ENCODE assay signal across 16 cellular contexts in the genomic region with DNA sequence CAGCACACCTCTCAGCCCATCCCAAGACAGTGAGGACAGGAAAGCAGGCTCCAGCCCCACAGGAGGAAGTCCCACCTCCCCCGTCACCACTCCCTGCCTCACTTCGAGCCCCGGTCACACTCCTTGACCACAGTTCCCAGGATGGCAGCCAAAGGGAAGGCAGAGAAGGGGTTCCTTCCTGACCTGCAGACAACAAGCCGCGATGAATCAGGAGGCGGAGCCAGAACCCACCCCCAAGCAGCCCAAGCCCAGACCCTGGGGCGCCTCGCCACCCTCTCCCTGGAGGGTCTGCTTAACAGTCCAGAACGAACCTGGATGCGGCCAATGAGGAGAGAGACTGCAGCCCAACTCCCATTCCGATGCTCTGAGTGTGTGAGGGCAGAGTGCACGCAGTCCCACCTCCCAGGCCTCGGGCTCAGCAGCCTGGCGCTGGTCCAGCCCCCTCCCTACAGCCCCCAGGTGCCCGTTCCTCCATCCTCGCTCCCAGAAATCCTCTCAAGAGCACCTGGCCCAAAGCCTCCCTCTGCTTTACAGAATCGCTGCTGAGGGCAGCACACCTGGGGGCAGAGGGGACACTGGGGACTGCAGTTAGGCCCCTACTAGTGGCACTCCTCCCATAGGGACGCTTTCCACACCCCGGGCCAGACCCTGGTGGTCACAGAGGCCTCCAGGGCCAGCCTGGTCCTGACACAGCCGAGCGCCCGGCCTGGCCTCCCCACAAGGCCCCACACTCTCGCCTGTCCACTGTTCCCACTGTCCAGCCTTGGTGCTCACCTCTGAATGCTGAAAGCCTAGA.
DNase-seq lines count a peak whose midpoint lies in the region; ATAC-seq and TF ChIP-seq lines count a peak whose summit lies in the region.
"Had no signal": no experiment of that assay in that cellular context is flagged by ENCODE, and none has a peak within 500 bp of the region (broad histone marks: within the 10 kb centered on the region; RNA-seq: fewer than 3 reads in every experiment).

No MANE protein-coding gene starts in this region.

- TF ChIP-seq CTCF in chondrocyte (IDR thresholded peaks at IDR 0.05), result no peak

- H3K4me2 ChIP-seq in mesenchymal stem cell (ENCODE audit: low read length, poor library complexity, severe bottlenecking), result no peak overlapping the region
- H3K4me2 ChIP-seq: PC-9 had no signal

- no peak overlapping the region for H3K27ac Mint-ChIP-seq in chondrocyte (ENCODE audit: unreplicated experiment)
- H3K27ac Mint-ChIP-seq: activated CD4-positive, alpha-beta T cell treated with anti-CD3 and anti-CD28 coated beads for 36 hours had no signal

- H3K9me3 ChIP-seq in mesenchymal stem cell (ENCODE audit: control insufficient read depth, low read length), result peaks cover 2% of the 10 kb centered on the region

- H3K36me3 Mint-ChIP-seq in chondrocyte (ENCODE audit: low read depth), result peaks cover 8% of the 10 kb centered on the region

- no peak overlapping the region for H3K9ac ChIP-seq in mesenchymal stem cell (ENCODE audit: low read length)
- H3K9ac ChIP-seq: GM23248 had no signal

- H3K14ac ChIP-seq in mesenchymal stem cell (ENCODE audit: low read length in 2 of 2), result no peak overlapping the region

- peaks cover 15% of the 10 kb centered on the region for H3K4me1 Mint-ChIP-seq in chondrocyte (ENCODE audit: low read depth)

- H3K4ac ChIP-seq in mesenchymal stem cell (ENCODE audit: low read depth in 1 of 2, low read length in 2 of 2), result no peak overlapping the region

- no peak overlapping the region for H4K91ac ChIP-seq in mesenchymal stem cell (ENCODE audit: low read length)

- DNase-seq in activated effector memory CD4-positive, alpha-beta T cell treated with anti-CD3 and anti-CD28 coated beads, Interleukin-2, amount 50 U/mL, for 16 hours, result peak; percentile 57
- DNase-seq in activated effector memory CD4-positive, alpha-beta T cell treated with Interleukin-2 at 50 U/mL for 16 hours, result no peak
- peak; percentile 85 for DNase-seq in chondrocyte (ENCODE audit: low spot score)
- DNase-seq in mesenchymal stem cell, result no peak
- no peak for DNase-seq in NCI-H187 treated with DMSO at 0.1 percent for 48 hours (lab: John Stamatoyannopoulos, UW)
- no peak for DNase-seq in NCI-H2107 treated with DMSO at 0.1 percent for 48 hours (lab: John Stamatoyannopoulos, UW; ENCODE audit: unreplicated experiment)
- no peak for DNase-seq in NCI-H187 (lab: John Stamatoyannopoulos, UW)
- DNase-seq: activated CD4-positive, alpha-beta T cell treated with anti-CD3 and anti-CD28 coated beads for 36 hours; effector memory CD4-positive, alpha-beta T cell; foreskin melanocyte; GM23248; immature natural killer cell; NCI-H510A treated with DMSO at 0.1 percent for 48 hours; PC-9; stimulated activated CD4-positive, alpha-beta T cell treated with anti-CD3 and anti-CD28 coated beads, Interleukin-1b, Interleukin-23, amount 100 ng/mL, for 48 hours had no signal

- no peaks in the 10 kb centered on the region for H3K27me3 Mint-ChIP-seq in chondrocyte (ENCODE audit: low read depth)
- H3K27me3 Mint-ChIP-seq: activated CD4-positive, alpha-beta T cell treated with anti-CD3 and anti-CD28 coated beads for 36 hours had no signal

- no peak overlapping the region for H2BK12ac ChIP-seq in mesenchymal stem cell (ENCODE audit: low read length in 2 of 2)

- H3K18ac ChIP-seq in mesenchymal stem cell (ENCODE audit: low read depth in 1 of 2, low read length in 2 of 2), result no peak overlapping the region

- no peak overlapping the region for H3K23ac ChIP-seq in mesenchymal stem cell (ENCODE audit: low read length in 2 of 2)

- no peak overlapping the region for H2BK15ac ChIP-seq in mesenchymal stem cell (ENCODE audit: low read depth, poor library complexity, severe bottlenecking)

- peaks cover 58% of the 10 kb centered on the region for H3K4me1 ChIP-seq in mesenchymal stem cell (ENCODE audit: control insufficient read depth, insufficient read depth, low read depth, low read length)

- H3K79me1 ChIP-seq in mesenchymal stem cell (replicated peaks; ENCODE audit: low read length, poor library complexity, severe bottlenecking), result no peaks in the 10 kb centered on the region

- no peak for ATAC-seq in GM19328 (IDR thresholded peaks at IDR 0.05; ENCODE audit: unreplicated experiment)
- ATAC-seq: activated CD4-positive, alpha-beta T cell treated with anti-CD3 and anti-CD28 coated beads for 36 hours had no signal

- peak overlapping the region; percentile 77 for H3K27ac ChIP-seq in mesenchymal stem cell (ENCODE audit: low read length, poor library complexity, severe bottlenecking)
- H3K27ac ChIP-seq: GM23248, PC-9 had no signal

- H3K9me3 Mint-ChIP-seq in chondrocyte (ENCODE audit: low read depth), result peaks cover 5% of the 10 kb centered on the region
- H3K9me3 Mint-ChIP-seq: immature natural killer cell had no signal

- no peak overlapping the region for H3K4me3 Mint-ChIP-seq in chondrocyte (ENCODE audit: unreplicated experiment)
- H3K4me3 Mint-ChIP-seq: activated CD4-positive, alpha-beta T cell treated with anti-CD3 and anti-CD28 coated beads for 36 hours; immature natural killer cell had no signal

- 86% methylated on average over 23 of the region's 23 CpGs for WGBS in mesenchymal stem cell

- no peak overlapping the region for H4K8ac ChIP-seq in mesenchymal stem cell (ENCODE audit: low read length)

- peaks cover 21 to 22% of the 10 kb centered on the region in 2 experiments for H3K36me3 ChIP-seq in mesenchymal stem cell (ENCODE audit: control insufficient read depth in 1 of 2, insufficient read depth in 2 of 2, low read depth in 1 of 2, low read length in 2 of 2)

- H3K4me3 ChIP-seq in mesenchymal stem cell (ENCODE audit: insufficient read depth in 1 of 2, low read depth in 1 of 2, low read length in 2 of 2), result no peak overlapping the region
- H3K4me3 ChIP-seq: GM23248, PC-9 had no signal

- H2BK120ac ChIP-seq in mesenchymal stem cell (ENCODE audit: low read depth, low read length), result no peak overlapping the region

- H2AK5ac ChIP-seq in mesenchymal stem cell (ENCODE audit: low read length, severe bottlenecking), result peak overlapping the region; percentile 67

- no peak overlapping the region for H2AFZ ChIP-seq in mesenchymal stem cell (ENCODE audit: low read depth, low read length)
- H2AFZ ChIP-seq: GM23248, PC-9 had no signal

- H3K27me3 ChIP-seq in mesenchymal stem cell (ENCODE audit: control insufficient read depth in 1 of 2, insufficient read depth in 1 of 2, low read length in 2 of 2), result no peaks in the 10 kb centered on the region

- peak overlapping the region; percentile 12 for H2BK5ac ChIP-seq in mesenchymal stem cell (ENCODE audit: low read depth, low read length, poor library complexity, severe bottlenecking)

Comparison
In these comparisons a context has a peak if more than half of its experiments do, and no peak if none do; other contexts are left out.
1. DNase-seq: peak in activated effector memory CD4-positive, alpha-beta T cell treated with anti-CD3 and anti-CD28 coated beads, Interleukin-2, amount 50 U/mL, for 16 hours (single experiment) and chondrocyte (single experiment); none in activated effector memory CD4-positive, alpha-beta T cell treated with Interleukin-2 at 50 U/mL for 16 hours (single experiment), mesenchymal stem cell (single experiment), NCI-H187 treated with DMSO at 0.1 percent for 48 hours (single experiment), NCI-H2107 treated with DMSO at 0.1 percent for 48 hours (single experiment) and NCI-H187 (0 of 2).